In genomic region chr7:128349121-128349825, GRCh38 we compare ENCODE assay signal across 27 cellular contexts. TPM values are rescaled to one million over a fixed set of nuclear protein-coding genes. Genes with fewer than 3 reads are reported as not detected.
"Had no signal": no experiment of that assay in that cellular context is flagged by ENCODE, and none has a peak within 500 bp of the region (broad histone marks: within the 10 kb centered on the region; RNA-seq: fewer than 3 reads in every experiment).

No MANE protein-coding gene starts in this region.

- H3K4me1 ChIP-seq: pancreas had no signal

- H3K9me3 Mint-ChIP-seq: activated CD4-positive, alpha-beta memory T cell treated with anti-CD3 and anti-CD28 coated beads, Interleukin-2, amount 10 ng/mL, durations not matched to agents 7 days and 5 days; activated naive CD4-positive, alpha-beta T cell treated with anti-CD3 and anti-CD28 coated beads, Interleukin-2, amount 10 ng/mL, durations not matched to agents 7 days and 5 days; natural killer cell; stimulated activated effector memory CD8-positive, alpha-beta T cell treated with anti-CD3 and anti-CD28 coated beads, Interleukin-12 subunit alpha, Interleukin-12 subunit beta, amount 100 ng/mL, for 72 hours; stimulated activated naive CD8-positive, alpha-beta T cell treated with anti-CD3 and anti-CD28 coated beads, Interleukin-15, amount 100 ng/mL, for 72 hours; T-helper 1 cell treated with Interleukin-12 subunit alpha and Interleukin-12 subunit beta and Interleukin-4 antibody, amounts not matched to agents 30 μg/mL and 1 μg/mL, for 36 hours had no signal

- H3K4me3 Mint-ChIP-seq: activated CD4-positive, alpha-beta memory T cell treated with anti-CD3 and anti-CD28 coated beads, Interleukin-2, amount 10 ng/mL, durations not matched to agents 7 days and 5 days; activated naive CD4-positive, alpha-beta T cell treated with anti-CD3 and anti-CD28 coated beads, Interleukin-2, amount 10 ng/mL, durations not matched to agents 7 days and 5 days; natural killer cell; stimulated activated effector memory CD8-positive, alpha-beta T cell treated with anti-CD3 and anti-CD28 coated beads, Interleukin-12 subunit alpha, Interleukin-12 subunit beta, amount 100 ng/mL, for 72 hours; stimulated activated naive CD8-positive, alpha-beta T cell treated with anti-CD3 and anti-CD28 coated beads, Interleukin-15, amount 100 ng/mL, for 72 hours; T-helper 1 cell treated with Interleukin-12 subunit alpha and Interleukin-12 subunit beta and Interleukin-4 antibody, amounts not matched to agents 30 μg/mL and 1 μg/mL, for 36 hours had no signal

- H3K36me3 ChIP-seq: brain microvascular endothelial cell, left ventricle myocardium inferior, pancreas, right atrium auricular region, suprapubic skin, tibial nerve, uterus had no signal

- H3K4me1 Mint-ChIP-seq: stimulated activated effector memory CD8-positive, alpha-beta T cell treated with anti-CD3 and anti-CD28 coated beads, Interleukin-12 subunit alpha, Interleukin-12 subunit beta, amount 100 ng/mL, for 72 hours had no signal

- H3K36me3 Mint-ChIP-seq: activated naive CD4-positive, alpha-beta T cell treated with anti-CD3 and anti-CD28 coated beads, Interleukin-2, amount 10 ng/mL, durations not matched to agents 7 days and 5 days; natural killer cell; stimulated activated effector memory CD8-positive, alpha-beta T cell treated with anti-CD3 and anti-CD28 coated beads, Interleukin-12 subunit alpha, Interleukin-12 subunit beta, amount 100 ng/mL, for 72 hours had no signal

- H3K9me3 ChIP-seq: left ventricle myocardium inferior, pancreas, psoas muscle, right atrium auricular region, suprapubic skin, tibial nerve, uterus had no signal

- H3K27ac ChIP-seq: brain microvascular endothelial cell, left ventricle myocardium inferior, pancreas, psoas muscle, right atrium auricular region, skin epidermis, suprapubic skin, tibial nerve, uterus had no signal

- DNase-seq: activated CD4-positive, alpha-beta memory T cell treated with anti-CD3 and anti-CD28 coated beads, Interleukin-2, amount 10 ng/mL, durations not matched to agents 7 days and 5 days; activated CD4-positive, alpha-beta T cell treated with anti-CD3 and anti-CD28 coated beads for 4 hours; activated CD4-positive, CD25-positive, alpha-beta regulatory T cell; activated effector memory CD4-positive, alpha-beta T cell treated with anti-CD3 and anti-CD28 coated beads, Interleukin-2, amount 50 U/mL, for 16 hours; activated naive CD4-positive, alpha-beta T cell treated with anti-CD3 and anti-CD28 coated beads, Interleukin-2, amount 10 ng/mL, durations not matched to agents 7 days and 5 days; brain microvascular endothelial cell; caudate nucleus; dermis blood vessel endothelial cell; effector CD8-positive, alpha-beta T cell; foreskin melanocyte; glutamatergic neuron; hippocampal formation; kidney glomerular epithelial cell; left ventricle myocardium inferior; natural killer cell; pancreas; psoas muscle; stimulated activated CD4-positive, alpha-beta T cell treated with anti-CD3 and anti-CD28 coated beads, Interleukin-1b, Interleukin-23, amount 100 ng/mL, for 48 hours; stimulated activated naive CD8-positive, alpha-beta T cell treated with anti-CD3 and anti-CD28 coated beads, Interleukin-15, amount 100 ng/mL, for 72 hours; uterus had no signal

- H3K27me3 ChIP-seq: right atrium auricular region had no signal

- H3K27ac Mint-ChIP-seq: activated CD4-positive, alpha-beta memory T cell treated with anti-CD3 and anti-CD28 coated beads, Interleukin-2, amount 10 ng/mL, durations not matched to agents 7 days and 5 days; natural killer cell; stimulated activated effector memory CD8-positive, alpha-beta T cell treated with anti-CD3 and anti-CD28 coated beads, Interleukin-12 subunit alpha, Interleukin-12 subunit beta, amount 100 ng/mL, for 72 hours; stimulated activated naive CD8-positive, alpha-beta T cell treated with anti-CD3 and anti-CD28 coated beads, Interleukin-15, amount 100 ng/mL, for 72 hours; T-helper 1 cell treated with Interleukin-12 subunit alpha and Interleukin-12 subunit beta and Interleukin-4 antibody, amounts not matched to agents 30 μg/mL and 1 μg/mL, for 36 hours had no signal

- H3K4me3 ChIP-seq: left ventricle myocardium inferior, pancreas, psoas muscle, right atrium auricular region, skin epidermis, suprapubic skin, tibial nerve, uterus had no signal

- ATAC-seq: natural killer cell; pancreas; psoas muscle; stimulated activated effector memory CD8-positive, alpha-beta T cell treated with anti-CD3 and anti-CD28 coated beads, Interleukin-12 subunit alpha, Interleukin-12 subunit beta, amount 100 ng/mL, for 72 hours; stimulated activated naive CD8-positive, alpha-beta T cell treated with anti-CD3 and anti-CD28 coated beads, Interleukin-15, amount 100 ng/mL, for 72 hours had no signal

RNA-seq across cellular contexts. Expression of gene PRRT4, which starts 12.2 kb away (rescaled TPM):
- total RNA-seq: activated CD4-positive, alpha-beta memory T cell treated with anti-CD3 and anti-CD28 coated beads, Interleukin-2, amount 10 ng/mL, durations not matched to agents 7 days and 5 days; dermis blood vessel endothelial cell; lung microvascular endothelial cell had no signal
